Comparison of ENCODE assay signal across 17 cellular contexts in genomic region chr1:228410015-228410414, GRCh38.
DNase-seq lines count a peak whose midpoint lies in the region; TF ChIP-seq lines count a peak whose summit lies in the region.
"Had no signal": no experiment of that assay in that cellular context is flagged by ENCODE, and none has a peak within 500 bp of the region (broad histone marks: within the 10 kb centered on the region; RNA-seq: fewer than 3 reads in every experiment).

No MANE protein-coding gene starts in this region.

- H3K4me3 ChIP-seq in cardiac fibroblast (replicated peaks in 1 of 2; ENCODE audit: low read depth in 2 of 2, low read length in 2 of 2) = no peak overlapping the region
- H3K4me3 ChIP-seq: BLaER1, gastrocnemius medialis, SJSA1, skin epidermis had no signal

- no peaks in the 10 kb centered on the region for H3K27me3 Mint-ChIP-seq in nephron (ENCODE audit: low read depth)

- DNase-seq in EL (peak; percentile 28), cardiac fibroblast (ENCODE audit: low read depth in 2 of 2) (peak; percentile 57 to 61), NCI-H1436 (lab: John Stamatoyannopoulos, UW) (no peak), NCI-H2029 treated with DMSO at 0.1 percent for 48 hours (lab: John Stamatoyannopoulos, UW) (no peak)
- DNase-seq in activated naive CD4-positive, alpha-beta T cell treated with Interleukin-2 at 50 U/mL for 16 hours = no peak
- DNase-seq in activated CD4-positive, alpha-beta T cell treated with anti-CD3 and anti-CD28 coated beads, Interleukin-2, amount 50 U/mL, for 4 hours = no peak
- DNase-seq: activated CD4-positive, alpha-beta T cell treated with anti-CD3 and anti-CD28 coated beads, Interleukin-2, amount 50 U/mL, for 1 hour; NCI-H1105; NCI-H2227 treated with DMSO at 0.1 percent for 48 hours; stimulated activated naive CD8-positive, alpha-beta T cell treated with anti-CD3 and anti-CD28 coated beads, Interleukin-15, Interleukin-2, amounts not matched to agents 100 U/mL and 50 U/mL, for 24 hours; T-helper 9 cell had no signal

- peaks cover 4% of the 10 kb centered on the region for H3K4me1 Mint-ChIP-seq in nephron

- H3K36me3 Mint-ChIP-seq in nephron (ENCODE audit: low read depth) = peaks cover 10% of the 10 kb centered on the region

- H3K9me3 Mint-ChIP-seq in nephron = no peaks in the 10 kb centered on the region

- peak overlapping the region; percentile 30 to 62 (median 53) for H3K4me3 Mint-ChIP-seq in nephron

- no peak for TF ChIP-seq CTCF in cardiac fibroblast (IDR thresholded peaks at IDR 0.05; ENCODE audit: low read depth, low read length)
- TF ChIP-seq CTCF in nephron (IDR thresholded peaks at IDR 0.05; ENCODE audit: unreplicated experiment in 3 of 3) = no peak

- TF ChIP-seq RAD21 in Ishikawa (IDR thresholded peaks at IDR 0.05; ENCODE audit: low read depth) = no peak

- no peak overlapping the region for H3K27ac Mint-ChIP-seq in nephron

- TF ChIP-seq EP300 in Ishikawa (IDR thresholded peaks at IDR 0.05; ENCODE audit: borderline replicate concordance) = no peak

TF ChIP-seq in Ishikawa, 13 proteins besides CTCF, POLR2A, EP300 and RAD21:
- TF ChIP-seq, protein P1, sequence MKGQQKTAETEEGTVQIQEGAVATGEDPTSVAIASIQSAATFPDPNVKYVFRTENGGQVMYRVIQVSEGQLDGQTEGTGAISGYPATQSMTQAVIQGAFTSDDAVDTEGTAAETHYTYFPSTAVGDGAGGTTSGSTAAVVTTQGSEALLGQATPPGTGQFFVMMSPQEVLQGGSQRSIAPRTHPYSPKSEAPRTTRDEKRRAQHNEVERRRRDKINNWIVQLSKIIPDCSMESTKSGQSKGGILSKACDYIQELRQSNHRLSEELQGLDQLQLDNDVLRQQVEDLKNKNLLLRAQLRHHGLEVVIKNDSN (IDR thresholded peaks at IDR 0.05) = no peak
- TF ChIP-seq, protein P2, sequence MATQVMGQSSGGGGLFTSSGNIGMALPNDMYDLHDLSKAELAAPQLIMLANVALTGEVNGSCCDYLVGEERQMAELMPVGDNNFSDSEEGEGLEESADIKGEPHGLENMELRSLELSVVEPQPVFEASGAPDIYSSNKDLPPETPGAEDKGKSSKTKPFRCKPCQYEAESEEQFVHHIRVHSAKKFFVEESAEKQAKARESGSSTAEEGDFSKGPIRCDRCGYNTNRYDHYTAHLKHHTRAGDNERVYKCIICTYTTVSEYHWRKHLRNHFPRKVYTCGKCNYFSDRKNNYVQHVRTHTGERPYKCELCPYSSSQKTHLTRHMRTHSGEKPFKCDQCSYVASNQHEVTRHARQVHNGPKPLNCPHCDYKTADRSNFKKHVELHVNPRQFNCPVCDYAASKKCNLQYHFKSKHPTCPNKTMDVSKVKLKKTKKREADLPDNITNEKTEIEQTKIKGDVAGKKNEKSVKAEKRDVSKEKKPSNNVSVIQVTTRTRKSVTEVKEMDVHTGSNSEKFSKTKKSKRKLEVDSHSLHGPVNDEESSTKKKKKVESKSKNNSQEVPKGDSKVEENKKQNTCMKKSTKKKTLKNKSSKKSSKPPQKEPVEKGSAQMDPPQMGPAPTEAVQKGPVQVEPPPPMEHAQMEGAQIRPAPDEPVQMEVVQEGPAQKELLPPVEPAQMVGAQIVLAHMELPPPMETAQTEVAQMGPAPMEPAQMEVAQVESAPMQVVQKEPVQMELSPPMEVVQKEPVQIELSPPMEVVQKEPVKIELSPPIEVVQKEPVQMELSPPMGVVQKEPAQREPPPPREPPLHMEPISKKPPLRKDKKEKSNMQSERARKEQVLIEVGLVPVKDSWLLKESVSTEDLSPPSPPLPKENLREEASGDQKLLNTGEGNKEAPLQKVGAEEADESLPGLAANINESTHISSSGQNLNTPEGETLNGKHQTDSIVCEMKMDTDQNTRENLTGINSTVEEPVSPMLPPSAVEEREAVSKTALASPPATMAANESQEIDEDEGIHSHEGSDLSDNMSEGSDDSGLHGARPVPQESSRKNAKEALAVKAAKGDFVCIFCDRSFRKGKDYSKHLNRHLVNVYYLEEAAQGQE (IDR thresholded peaks at IDR 0.05; ENCODE audit: low read depth) = no peak
- TF ChIP-seq CREB1 (IDR thresholded peaks at IDR 0.05; ENCODE audit: low read depth) = no peak
- TF ChIP-seq CEBPB (IDR thresholded peaks at IDR 0.05) = 0 out of 2 replicates have a peak, but pooled peaks have one; percentile 12

Comparison
In these comparisons a context has a peak if more than half of its experiments do, and no peak if none do; other contexts are left out.
1. DNase-seq: peak in EL (single experiment) and cardiac fibroblast (2 of 2); none in NCI-H1436 (single experiment), activated naive CD4-positive, alpha-beta T cell treated with Interleukin-2 at 50 U/mL for 16 hours (single experiment), NCI-H2029 treated with DMSO at 0.1 percent for 48 hours (single experiment) and activated CD4-positive, alpha-beta T cell treated with anti-CD3 and anti-CD28 coated beads, Interleukin-2, amount 50 U/mL, for 4 hours (0 of 2).